Comparison of ENCODE assay signal across 1 cellular context in genomic region chr20:31606928-31607639, GRCh38.
TF ChIP-seq lines count a peak whose summit lies in the region.

No MANE protein-coding gene starts in this region.

TF ChIP-seq in SK-N-SH, 30 proteins besides CTCF, POLR2A, EP300 and RAD21 (continued from another document):
- TF ChIP-seq PBX3 (IDR thresholded peaks at IDR 0.05) (peak; percentile 72), MEF2A (IDR thresholded peaks at IDR 0.05; ENCODE audit: borderline replicate concordance, low read depth) (peak; percentile 28; the same call in 1 of the 2 replicates), ZBTB33 (IDR thresholded peaks at IDR 0.05; ENCODE audit: borderline replicate concordance, low read depth) (0 out of 2 replicates have a peak, but pooled peaks have one; percentile 79), TEAD4 (IDR thresholded peaks at IDR 0.05; ENCODE audit: borderline replicate concordance, insufficient read depth) (peak; percentile 31), FOXJ3 (CRISPR knock-in tag; IDR thresholded peaks at IDR 0.05) (no peak), FOSL2 (IDR thresholded peaks at IDR 0.05; ENCODE audit: borderline replicate concordance, low read depth) (0 out of 2 replicates have a peak, but pooled peaks have one; percentile 15), USF1 (IDR thresholded peaks at IDR 0.05; ENCODE audit: borderline replicate concordance, low read depth) (no peak), ELF1 (IDR thresholded peaks at IDR 0.05) (peak; percentile 43; the same call in 1 of the 2 replicates), SIN3A (IDR thresholded peaks at IDR 0.05; ENCODE audit: borderline replicate concordance, low read depth, low read length) (peak; percentile 95; the same call in 1 of the 2 replicates), CHD2 (IDR thresholded peaks at IDR 0.05; ENCODE audit: low read length, partially characterized antibody) (peak; percentile 78), FOXM1 (IDR thresholded peaks at IDR 0.05; ENCODE audit: low read depth) (no peak), RXRA (IDR thresholded peaks at IDR 0.05; ENCODE audit: borderline replicate concordance, low read depth) (peak; percentile 9; the same call in 1 of the 2 replicates), SMC3 (IDR thresholded peaks at IDR 0.05; ENCODE audit: low read depth, low read length) (no peak), GABPA (IDR thresholded peaks at IDR 0.05; ENCODE audit: low read depth) (no peak), JUND (IDR thresholded peaks at IDR 0.05) (peak; percentile 51), TCF12 (IDR thresholded peaks at IDR 0.05) (peak; percentile 65), TAF1 (IDR thresholded peaks at IDR 0.05; ENCODE audit: borderline replicate concordance, low read depth, low read length) (peak; percentile 39; the same call in 1 of the 2 replicates), MXI1 (IDR thresholded peaks at IDR 0.05; ENCODE audit: low read depth, low read length) (peak; percentile 71), MAX (IDR thresholded peaks at IDR 0.05; ENCODE audit: low read depth) (0 out of 2 replicates have a peak, but pooled peaks have one; percentile 27), POLR2AphosphoS5 (IDR thresholded peaks at IDR 0.05; ENCODE audit: low read depth, low read length) (peak; percentile 90)
